In the genomic region with DNA sequence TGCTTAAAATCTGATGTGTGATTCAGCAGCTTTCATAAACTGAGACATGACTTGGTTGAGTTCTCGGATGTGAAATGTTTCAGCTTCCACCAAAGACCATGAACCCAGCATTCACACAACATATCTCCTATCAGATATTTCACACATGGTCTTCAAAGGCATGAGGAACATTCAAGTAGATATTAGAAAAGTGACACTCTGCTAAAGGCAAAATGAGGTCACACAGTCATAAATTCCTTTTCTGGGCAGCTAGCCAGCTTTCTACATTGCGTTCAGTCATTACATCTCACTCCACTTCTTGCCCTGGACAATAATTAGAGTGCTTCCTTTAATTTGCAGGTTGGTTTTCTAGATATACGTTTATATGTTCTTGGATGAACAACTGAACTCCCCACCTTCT, we compare ENCODE assay signal across 10 cellular contexts.
DNase-seq lines count a peak whose midpoint lies in the region; ATAC-seq, FAIRE-seq and TF ChIP-seq lines count a peak whose summit lies in the region.
"Had no signal": no experiment of that assay in that cellular context is flagged by ENCODE, and none has a peak within 500 bp of the region (broad histone marks: within the 10 kb centered on the region; RNA-seq: fewer than 3 reads in every experiment).

No MANE protein-coding gene starts in this region.

- in situ Hi-C loops in K562 (cut with MboI), result no loop called here

- DNase-seq in DMS79 treated with DMSO at 0.1 percent for 48 hours (lab: John Stamatoyannopoulos, UW) (peak; percentile 80), NCI-H2196 treated with DMSO at 0.1 percent for 48 hours (lab: John Stamatoyannopoulos, UW; ENCODE audit: unreplicated experiment) (peak; percentile 52), K562 (ENCODE audit: extremely low read depth in 1 of 4, low spot score in 3 of 4) (no peak), mucosa of gallbladder (ENCODE audit: low spot score) (peak; percentile 42), chondrocyte (ENCODE audit: low spot score) (no peak)
- no peak for DNase-seq in activated CD4-positive, CD25-positive, alpha-beta regulatory T cell treated with anti-CD3 and anti-CD28 coated beads, Interleukin-2, amount 50 U/mL, for 72 hours
- no peak for DNase-seq in stimulated activated naive CD8-positive, alpha-beta T cell treated with anti-CD3 and anti-CD28 coated beads, Interleukin-15, amount 100 ng/mL, for 72 hours
- DNase-seq: EL had no signal

- ATAC-seq in K562, result no peak
- no peak for ATAC-seq in GM21786 (IDR thresholded peaks at IDR 0.05; ENCODE audit: unreplicated experiment)
- ATAC-seq in stimulated activated naive CD8-positive, alpha-beta T cell treated with anti-CD3 and anti-CD28 coated beads, Interleukin-15, amount 100 ng/mL, for 72 hours, result no peak

- TF ChIP-seq EP300 in K562 (IDR thresholded peaks at IDR 0.05; ENCODE audit: low read length), result no peak

- H3K4me3 Mint-ChIP-seq in stimulated activated naive CD8-positive, alpha-beta T cell treated with anti-CD3 and anti-CD28 coated beads, Interleukin-15, amount 100 ng/mL, for 72 hours, result no peak overlapping the region
- no peak overlapping the region for H3K4me3 Mint-ChIP-seq in chondrocyte (ENCODE audit: unreplicated experiment)
- H3K4me3 Mint-ChIP-seq: activated naive CD4-positive, alpha-beta T cell treated with anti-CD3 and anti-CD28 coated beads, Interleukin-2, amount 50 U/mL, for 24 hours had no signal

- no TSS peak for BruUV-seq in K562 (replicated peaks; lab: Mats Ljungman, UMichigan)

- H3K27me3 Mint-ChIP-seq in stimulated activated naive CD8-positive, alpha-beta T cell treated with anti-CD3 and anti-CD28 coated beads, Interleukin-15, amount 100 ng/mL, for 72 hours, result no peaks in the 10 kb centered on the region
- no peaks in the 10 kb centered on the region for H3K27me3 Mint-ChIP-seq in chondrocyte (ENCODE audit: low read depth)

- POLR2A ChIA-PET in K562 (lab: Yijun Ruan, JAX), result no interaction called here

- H4K20me1 ChIP-seq in K562 (replicated peaks; ENCODE audit: control insufficient read depth, insufficient read depth, low read length), result no peaks in the 10 kb centered on the region

- H3K79me2 ChIP-seq in K562 (ENCODE audit: control insufficient read depth, insufficient read depth, low read length), result no peaks in the 10 kb centered on the region

- CTCF ChIA-PET in K562 (lab: Yijun Ruan, JAX; ENCODE audit: low intra/inter-chr PET ratio), result no interaction called here

- intact Hi-C loops in K562 (cut with micrococcal nuclease), result no loop called here

- FAIRE-seq in K562 (lab: Jason Lieb, UNC), result no peak

- H3K27ac Mint-ChIP-seq in stimulated activated naive CD8-positive, alpha-beta T cell treated with anti-CD3 and anti-CD28 coated beads, Interleukin-15, amount 100 ng/mL, for 72 hours, result no peak overlapping the region
- no peak overlapping the region for H3K27ac Mint-ChIP-seq in chondrocyte (ENCODE audit: unreplicated experiment)
- H3K27ac Mint-ChIP-seq: activated naive CD4-positive, alpha-beta T cell treated with anti-CD3 and anti-CD28 coated beads, Interleukin-2, amount 50 U/mL, for 24 hours had no signal

- H3K9ac ChIP-seq in K562 (ENCODE audit: insufficient read depth in 1 of 2, low read depth in 2 of 2, low read length in 2 of 2), result no peak overlapping the region

- TF ChIP-seq POLR2A in K562 (conservative IDR thresholded peaks at IDR 0.05), result no peak

- no peak overlapping the region for H3K4me3 ChIP-seq in K562

- H3K36me3 ChIP-seq in K562 (ENCODE audit: control insufficient read depth, insufficient read depth, low read length), result no peaks in the 10 kb centered on the region

- TF ChIP-seq RAD21 in K562 (CRISPR knock-in tag; conservative IDR thresholded peaks at IDR 0.05 in 1 of 2, IDR thresholded peaks at IDR 0.05 in 1 of 2), result no peak

- H3K27me3 ChIP-seq in K562 (ENCODE audit: control insufficient read depth in 2 of 2, insufficient read depth in 2 of 2, low read length in 2 of 2), result no peaks in the 10 kb centered on the region

- H3K9me3 Mint-ChIP-seq in stimulated activated naive CD8-positive, alpha-beta T cell treated with anti-CD3 and anti-CD28 coated beads, Interleukin-15, amount 100 ng/mL, for 72 hours, result no peaks in the 10 kb centered on the region
- H3K9me3 Mint-ChIP-seq in chondrocyte (ENCODE audit: low read depth), result no peaks in the 10 kb centered on the region
- H3K9me3 Mint-ChIP-seq: activated naive CD4-positive, alpha-beta T cell treated with anti-CD3 and anti-CD28 coated beads, Interleukin-2, amount 50 U/mL, for 24 hours had no signal

- H3K27ac ChIP-seq in K562 (ENCODE audit: extremely low read depth, low read depth, low read length), result no peak overlapping the region

- H2AFZ ChIP-seq in K562 (ENCODE audit: low read depth, low read length), result no peak overlapping the region

- WGBS in K562 (ENCODE audit: insufficient coverage, low coverage, missing lambda C conversion rate), result 0% methylated on average over 3 of the region's 3 CpGs

- H3K4me2 ChIP-seq in K562 (ENCODE audit: insufficient read depth, low read length), result no peak overlapping the region

- no peaks in the 10 kb centered on the region for H3K9me1 ChIP-seq in K562 (ENCODE audit: control insufficient read depth, insufficient read depth, low read length)

- TF ChIP-seq CTCF in K562 (IDR thresholded peaks at IDR 0.05 in 2 of 3, conservative IDR thresholded peaks at IDR 0.05 in 1 of 3; ENCODE audit: insufficient read depth in 2 of 3, low read depth in 1 of 3, low read length in 3 of 3) (no peak), chondrocyte (IDR thresholded peaks at IDR 0.05) (no peak)

- H3K4me1 ChIP-seq in K562 (replicated peaks in 1 of 2; ENCODE audit: control insufficient read depth in 2 of 2, insufficient read depth in 2 of 2, low read length in 2 of 2), result no peaks in the 10 kb centered on the region

- no peaks in the 10 kb centered on the region for H3K9me3 ChIP-seq in K562 (replicated peaks; ENCODE audit: control insufficient read depth, insufficient read depth, low read depth, low read length)

- H3K4me1 Mint-ChIP-seq in stimulated activated naive CD8-positive, alpha-beta T cell treated with anti-CD3 and anti-CD28 coated beads, Interleukin-15, amount 100 ng/mL, for 72 hours, result no peaks in the 10 kb centered on the region
- peaks cover 15% of the 10 kb centered on the region for H3K4me1 Mint-ChIP-seq in chondrocyte (ENCODE audit: low read depth)
- H3K4me1 Mint-ChIP-seq: activated naive CD4-positive, alpha-beta T cell treated with anti-CD3 and anti-CD28 coated beads, Interleukin-2, amount 50 U/mL, for 24 hours had no signal

- no peaks in the 10 kb centered on the region for H3K36me3 Mint-ChIP-seq in chondrocyte (ENCODE audit: low read depth)
- H3K36me3 Mint-ChIP-seq: activated naive CD4-positive, alpha-beta T cell treated with anti-CD3 and anti-CD28 coated beads, Interleukin-2, amount 50 U/mL, for 24 hours had no signal

TF ChIP-seq in K562, 482 proteins besides CTCF, POLR2A, EP300 and RAD21:
- TF ChIP-seq ZEB2 (IDR thresholded peaks at IDR 0.05) (no peak), NFIC (IDR thresholded peaks at IDR 0.05) (peak; percentile 15; the same call in 1 of the 2 replicates), E2F6 (IDR thresholded peaks at IDR 0.05; ENCODE audit: borderline replicate concordance in 1 of 2, extremely low read depth in 1 of 2, insufficient read depth in 1 of 2, insufficient read length in 1 of 2, low read depth in 1 of 2, low read length in 1 of 2, poor library complexity in 1 of 2, severe bottlenecking in 1 of 2) (no peak), ZNF232 (CRISPR knock-in tag; IDR thresholded peaks at IDR 0.05) (no peak), SMC3 (conservative IDR thresholded peaks at IDR 0.05; ENCODE audit: insufficient read depth, low read depth, low read length) (no peak), PBX2 (CRISPR knock-in tag; IDR thresholded peaks at IDR 0.05; ENCODE audit: low read depth) (no peak), PBX2 (tag; conservative IDR thresholded peaks at IDR 0.05; ENCODE audit: low read depth) (0 out of 2 replicates have a peak, but pooled peaks have one; percentile 15), ZBED1 (IDR thresholded peaks at IDR 0.05) (no peak), TCF7L2 (IDR thresholded peaks at IDR 0.05; ENCODE audit: low read depth, low read length) (no peak), NBN (IDR thresholded peaks at IDR 0.05; ENCODE audit: low read depth) (no peak), MAZ (CRISPR knock-in tag; conservative IDR thresholded peaks at IDR 0.05 in 1 of 2, IDR thresholded peaks at IDR 0.05 in 1 of 2) (no peak)

Comparison
In these comparisons a context has a peak if more than half of its experiments do, and no peak if none do; other contexts are left out.
1. DNase-seq: peak in DMS79 treated with DMSO at 0.1 percent for 48 hours (single experiment), NCI-H2196 treated with DMSO at 0.1 percent for 48 hours (single experiment) and mucosa of gallbladder (single experiment); none in K562 (0 of 4), activated CD4-positive, CD25-positive, alpha-beta regulatory T cell treated with anti-CD3 and anti-CD28 coated beads, Interleukin-2, amount 50 U/mL, for 72 hours (single experiment), stimulated activated naive CD8-positive, alpha-beta T cell treated with anti-CD3 and anti-CD28 coated beads, Interleukin-15, amount 100 ng/mL, for 72 hours (0 of 2) and chondrocyte (single experiment).